ENCODE assay signal across 27 cellular contexts in genomic region chr19:58056261-58056660, GRCh38. TPM values are rescaled to one million over a fixed set of nuclear protein-coding genes. Genes with fewer than 3 reads are reported as not detected.
"Had no signal": no experiment of that assay in that cellular context is flagged by ENCODE, and none has a peak within 500 bp of the region (broad histone marks: within the 10 kb centered on the region; RNA-seq: fewer than 3 reads in every experiment).

No MANE protein-coding gene starts in this region.

- H3K4me1 ChIP-seq: SJSA1 had no signal

- H3K27me3 ChIP-seq: MG63, SJSA1 had no signal

- H3K4me3 Mint-ChIP-seq: activated CD4-positive, alpha-beta memory T cell treated with anti-CD3 and anti-CD28 coated beads for 36 hours; activated CD4-positive, alpha-beta T cell treated with anti-CD3 and anti-CD28 coated beads, Interleukin-2, amount 10 ng/mL, durations not matched to agents 7 days and 5 days; activated T-cell treated with anti-CD3 and anti-CD28 coated beads, Interleukin-2, amount 50 U/mL, for 4 hours had no signal

- DNase-seq: activated B cell treated with CpG ODN at 0.5 μM for 24 hours; activated CD4-positive, alpha-beta memory T cell treated with anti-CD3 and anti-CD28 coated beads for 36 hours; activated CD4-positive, alpha-beta T cell treated with anti-CD3 and anti-CD28 coated beads, Interleukin-2, amount 10 ng/mL, durations not matched to agents 7 days and 5 days; activated CD8-positive, alpha-beta memory T cell treated with anti-CD3 and anti-CD28 coated beads for 24 hours; activated effector memory CD4-positive, alpha-beta T cell treated with anti-CD3 and anti-CD28 coated beads, Interleukin-2, amount 50 U/mL, for 16 hours; activated naive CD4-positive, alpha-beta T cell treated with Interleukin-2 at 50 U/mL for 16 hours; activated T-cell treated with anti-CD3 and anti-CD28 coated beads, Interleukin-2, amount 50 U/mL, for 4 hours; cerebellar nuclear complex; MG63; MV-4-11; NCI-H1417 treated with DMSO at 0.1 percent for 48 hours; NCI-H1694; NCI-H2029; NCI-H510A treated with DMSO at 0.1 percent for 48 hours; NCI-H69; NK-92 treated with Interleukin-12 subunit alpha and Interleukin-12 subunit beta, amount 100 ng/mL, for 24 hours; OCI-M1; SHP77; T-cell; T-helper 2 cell; T1000 had no signal

- ATAC-seq: activated naive CD4-positive, alpha-beta T cell treated with anti-CD3 and anti-CD28 coated beads, Interleukin-2, amount 50 U/mL, for 72 hours; activated T-cell treated with anti-CD3 and anti-CD28 coated beads, Interleukin-2, amount 50 U/mL, for 4 hours; Panc1; SK-N-SH treated with all-trans-retinoic acid at 6 μM for 48 hours; T-cell had no signal

- H3K36me3 ChIP-seq: MG63, SJSA1 had no signal

- H3K4me3 ChIP-seq: MG63, SJSA1 had no signal

- H3K27me3 Mint-ChIP-seq: activated CD4-positive, alpha-beta T cell treated with anti-CD3 and anti-CD28 coated beads, Interleukin-2, amount 10 ng/mL, durations not matched to agents 7 days and 5 days had no signal

- FAIRE-seq: TTC549 had no signal

- H3K27ac Mint-ChIP-seq: activated B cell treated with CpG ODN at 0.5 μM for 24 hours; activated CD4-positive, alpha-beta memory T cell treated with anti-CD3 and anti-CD28 coated beads for 36 hours; activated CD4-positive, alpha-beta T cell treated with anti-CD3 and anti-CD28 coated beads, Interleukin-2, amount 10 ng/mL, durations not matched to agents 7 days and 5 days; activated naive CD4-positive, alpha-beta T cell treated with anti-CD3 and anti-CD28 coated beads, Interleukin-2, amount 50 U/mL, for 72 hours; T-cell had no signal

- H3K27ac ChIP-seq: SJSA1 had no signal

RNA-seq across cellular contexts. Expression of gene ZNF135, which starts 2.8 kb away (rescaled TPM):
- total RNA-seq: SJSA1 had no signal

RNA-seq across cellular contexts. Expression of gene ZSCAN1, which starts 22.4 kb away (rescaled TPM):
- total RNA-seq: activated B cell treated with CpG ODN at 0.5 μM for 24 hours; activated CD4-positive, alpha-beta memory T cell treated with anti-CD3 and anti-CD28 coated beads for 36 hours; activated CD4-positive, alpha-beta T cell treated with anti-CD3 and anti-CD28 coated beads, Interleukin-2, amount 10 ng/mL, durations not matched to agents 7 days and 5 days; activated naive CD4-positive, alpha-beta T cell treated with anti-CD3 and anti-CD28 coated beads, Interleukin-2, amount 50 U/mL, for 72 hours; activated T-cell treated with anti-CD3 and anti-CD28 coated beads, Interleukin-2, amount 50 U/mL, for 4 hours; cardiac septum; SJSA1; T-cell had no signal
